Comparison of ENCODE assay signal across 1 cellular context in the genomic region with DNA sequence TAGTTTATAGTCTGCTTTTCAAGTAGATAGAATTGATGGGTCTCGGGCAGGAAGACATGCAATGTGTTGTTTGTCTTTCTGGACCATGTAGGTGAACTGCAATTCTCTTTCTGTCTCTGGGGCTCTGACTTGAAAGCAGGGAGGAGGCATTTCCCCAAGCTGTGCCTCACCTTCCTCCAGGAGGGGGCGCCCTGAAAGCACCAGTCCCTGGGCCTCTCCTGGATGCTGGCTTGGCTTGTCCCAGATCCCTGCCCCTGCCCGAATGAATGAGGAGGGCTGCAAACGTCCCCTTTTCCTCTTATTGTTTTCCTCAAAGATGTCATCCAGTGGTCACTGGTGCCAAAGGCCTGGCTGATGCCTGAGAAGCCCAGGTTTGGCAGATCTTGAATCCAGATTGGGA.
TF ChIP-seq lines count a peak whose summit lies in the region.

No MANE protein-coding gene starts in this region.

TF ChIP-seq in GM23338, 12 proteins besides CTCF, POLR2A, EP300 and RAD21 (continued from another document):
- TF ChIP-seq, protein P1, sequence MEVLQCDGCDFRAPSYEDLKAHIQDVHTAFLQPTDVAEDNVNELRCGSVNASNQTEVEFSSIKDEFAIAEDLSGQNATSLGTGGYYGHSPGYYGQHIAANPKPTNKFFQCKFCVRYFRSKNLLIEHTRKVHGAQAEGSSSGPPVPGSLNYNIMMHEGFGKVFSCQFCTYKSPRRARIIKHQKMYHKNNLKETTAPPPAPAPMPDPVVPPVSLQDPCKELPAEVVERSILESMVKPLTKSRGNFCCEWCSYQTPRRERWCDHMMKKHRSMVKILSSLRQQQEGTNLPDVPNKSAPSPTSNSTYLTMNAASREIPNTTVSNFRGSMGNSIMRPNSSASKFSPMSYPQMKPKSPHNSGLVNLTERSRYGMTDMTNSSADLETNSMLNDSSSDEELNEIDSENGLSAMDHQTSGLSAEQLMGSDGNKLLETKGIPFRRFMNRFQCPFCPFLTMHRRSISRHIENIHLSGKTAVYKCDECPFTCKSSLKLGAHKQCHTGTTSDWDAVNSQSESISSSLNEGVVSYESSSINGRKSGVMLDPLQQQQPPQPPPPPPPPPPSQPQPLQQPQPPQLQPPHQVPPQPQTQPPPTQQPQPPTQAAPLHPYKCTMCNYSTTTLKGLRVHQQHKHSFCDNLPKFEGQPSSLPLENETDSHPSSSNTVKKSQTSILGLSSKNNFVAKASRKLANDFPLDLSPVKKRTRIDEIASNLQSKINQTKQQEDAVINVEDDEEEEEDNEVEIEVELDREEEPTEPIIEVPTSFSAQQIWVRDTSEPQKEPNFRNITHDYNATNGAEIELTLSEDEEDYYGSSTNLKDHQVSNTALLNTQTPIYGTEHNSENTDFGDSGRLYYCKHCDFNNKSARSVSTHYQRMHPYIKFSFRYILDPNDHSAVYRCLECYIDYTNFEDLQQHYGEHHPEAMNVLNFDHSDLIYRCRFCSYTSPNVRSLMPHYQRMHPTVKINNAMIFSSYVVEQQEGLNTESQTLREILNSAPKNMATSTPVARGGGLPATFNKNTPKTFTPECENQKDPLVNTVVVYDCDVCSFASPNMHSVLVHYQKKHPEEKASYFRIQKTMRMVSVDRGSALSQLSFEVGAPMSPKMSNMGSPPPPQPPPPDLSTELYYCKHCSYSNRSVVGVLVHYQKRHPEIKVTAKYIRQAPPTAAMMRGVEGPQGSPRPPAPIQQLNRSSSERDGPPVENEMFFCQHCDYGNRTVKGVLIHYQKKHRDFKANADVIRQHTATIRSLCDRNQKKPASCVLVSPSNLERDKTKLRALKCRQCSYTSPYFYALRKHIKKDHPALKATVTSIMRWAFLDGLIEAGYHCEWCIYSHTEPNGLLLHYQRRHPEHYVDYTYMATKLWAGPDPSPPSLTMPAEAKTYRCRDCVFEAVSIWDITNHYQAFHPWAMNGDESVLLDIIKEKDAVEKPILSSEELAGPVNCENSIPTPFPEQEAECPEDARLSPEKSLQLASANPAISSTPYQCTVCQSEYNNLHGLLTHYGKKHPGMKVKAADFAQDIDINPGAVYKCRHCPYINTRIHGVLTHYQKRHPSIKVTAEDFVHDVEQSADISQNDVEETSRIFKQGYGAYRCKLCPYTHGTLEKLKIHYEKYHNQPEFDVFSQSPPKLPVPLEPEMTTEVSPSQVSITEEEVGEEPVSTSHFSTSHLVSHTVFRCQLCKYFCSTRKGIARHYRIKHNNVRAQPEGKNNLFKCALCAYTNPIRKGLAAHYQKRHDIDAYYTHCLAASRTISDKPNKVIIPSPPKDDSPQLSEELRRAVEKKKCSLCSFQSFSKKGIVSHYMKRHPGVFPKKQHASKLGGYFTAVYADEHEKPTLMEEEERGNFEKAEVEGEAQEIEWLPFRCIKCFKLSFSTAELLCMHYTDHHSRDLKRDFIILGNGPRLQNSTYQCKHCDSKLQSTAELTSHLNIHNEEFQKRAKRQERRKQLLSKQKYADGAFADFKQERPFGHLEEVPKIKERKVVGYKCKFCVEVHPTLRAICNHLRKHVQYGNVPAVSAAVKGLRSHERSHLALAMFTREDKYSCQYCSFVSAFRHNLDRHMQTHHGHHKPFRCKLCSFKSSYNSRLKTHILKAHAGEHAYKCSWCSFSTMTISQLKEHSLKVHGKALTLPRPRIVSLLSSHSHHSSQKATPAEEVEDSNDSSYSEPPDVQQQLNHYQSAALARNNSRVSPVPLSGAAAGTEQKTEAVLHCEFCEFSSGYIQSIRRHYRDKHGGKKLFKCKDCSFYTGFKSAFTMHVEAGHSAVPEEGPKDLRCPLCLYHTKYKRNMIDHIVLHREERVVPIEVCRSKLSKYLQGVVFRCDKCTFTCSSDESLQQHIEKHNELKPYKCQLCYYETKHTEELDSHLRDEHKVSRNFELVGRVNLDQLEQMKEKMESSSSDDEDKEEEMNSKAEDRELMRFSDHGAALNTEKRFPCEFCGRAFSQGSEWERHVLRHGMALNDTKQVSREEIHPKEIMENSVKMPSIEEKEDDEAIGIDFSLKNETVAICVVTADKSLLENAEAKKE (CRISPR knock-in tag; IDR thresholded peaks at IDR 0.05), result no peak
- no peak for TF ChIP-seq NANOG (IDR thresholded peaks at IDR 0.05; ENCODE audit: borderline replicate concordance)
- TF ChIP-seq STAT1 (IDR thresholded peaks at IDR 0.05; ENCODE audit: unreplicated experiment), result no peak
- no peak for TF ChIP-seq POLR2AphosphoS5 (IDR thresholded peaks at IDR 0.05; ENCODE audit: low read depth)
